Comparison of ENCODE assay signal across 2 cellular contexts in genomic region chr4:139403457-139403856, GRCh38.
TF ChIP-seq lines count a peak whose summit lies in the region.

No MANE protein-coding gene starts in this region.

TF ChIP-seq in A549, 52 proteins besides CTCF, POLR2A, EP300 and RAD21 (continued from another document):
- TF ChIP-seq, protein P1, sequence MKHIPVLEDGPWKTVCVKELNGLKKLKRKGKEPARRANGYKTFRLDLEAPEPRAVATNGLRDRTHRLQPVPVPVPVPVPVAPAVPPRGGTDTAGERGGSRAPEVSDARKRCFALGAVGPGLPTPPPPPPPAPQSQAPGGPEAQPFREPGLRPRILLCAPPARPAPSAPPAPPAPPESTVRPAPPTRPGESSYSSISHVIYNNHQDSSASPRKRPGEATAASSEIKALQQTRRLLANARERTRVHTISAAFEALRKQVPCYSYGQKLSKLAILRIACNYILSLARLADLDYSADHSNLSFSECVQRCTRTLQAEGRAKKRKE (CRISPR knock-in tag; IDR thresholded peaks at IDR 0.05; ENCODE audit: low read depth): no peak
- no peak for TF ChIP-seq BHLHE40 (IDR thresholded peaks at IDR 0.05; ENCODE audit: low read depth, low read length)
- no peak for TF ChIP-seq ZC3H11A (IDR thresholded peaks at IDR 0.05)
- no peak for TF ChIP-seq PHF8 (IDR thresholded peaks at IDR 0.05; ENCODE audit: borderline replicate concordance, low read depth)
- no peak for TF ChIP-seq RFX5 (IDR thresholded peaks at IDR 0.05)
- no peak for TF ChIP-seq POLR2AphosphoS2 (conservative IDR thresholded peaks at IDR 0.05; ENCODE audit: low read length)
- no peak for TF ChIP-seq HDAC2 (IDR thresholded peaks at IDR 0.05)
- TF ChIP-seq ZSCAN20 (CRISPR knock-in tag; IDR thresholded peaks at IDR 0.05): no peak
- TF ChIP-seq, protein P2, sequence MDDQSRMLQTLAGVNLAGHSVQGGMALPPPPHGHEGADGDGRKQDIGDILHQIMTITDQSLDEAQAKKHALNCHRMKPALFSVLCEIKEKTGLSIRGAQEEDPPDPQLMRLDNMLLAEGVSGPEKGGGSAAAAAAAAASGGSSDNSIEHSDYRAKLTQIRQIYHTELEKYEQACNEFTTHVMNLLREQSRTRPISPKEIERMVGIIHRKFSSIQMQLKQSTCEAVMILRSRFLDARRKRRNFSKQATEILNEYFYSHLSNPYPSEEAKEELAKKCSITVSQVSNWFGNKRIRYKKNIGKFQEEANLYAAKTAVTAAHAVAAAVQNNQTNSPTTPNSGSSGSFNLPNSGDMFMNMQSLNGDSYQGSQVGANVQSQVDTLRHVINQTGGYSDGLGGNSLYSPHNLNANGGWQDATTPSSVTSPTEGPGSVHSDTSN (IDR thresholded peaks at IDR 0.05): no peak
- no peak for TF ChIP-seq JUN (IDR thresholded peaks at IDR 0.05)
- TF ChIP-seq GATA3 (IDR thresholded peaks at IDR 0.05; ENCODE audit: borderline replicate concordance): no peak
- no peak for TF ChIP-seq SMC3 (IDR thresholded peaks at IDR 0.05)
- TF ChIP-seq MAFK (IDR thresholded peaks at IDR 0.05; ENCODE audit: partially characterized antibody): no peak
- TF ChIP-seq MYC (IDR thresholded peaks at IDR 0.05; ENCODE audit: borderline replicate concordance, low read length): no peak
- no peak for TF ChIP-seq FOSL2 (IDR thresholded peaks at IDR 0.05)
- TF ChIP-seq FOSL2 (CRISPR knock-in tag; IDR thresholded peaks at IDR 0.05): no peak
- no peak for TF ChIP-seq NPAS2 (CRISPR knock-in tag; IDR thresholded peaks at IDR 0.05; ENCODE audit: borderline replicate concordance)
- no peak for TF ChIP-seq NR3C1 (IDR thresholded peaks at IDR 0.05)

TF ChIP-seq in HCT116, 20 proteins besides CTCF, POLR2A, EP300 and RAD21 (continued from another document):
- TF ChIP-seq ATF3 (IDR thresholded peaks at IDR 0.05) (no peak), CBX3 (IDR thresholded peaks at IDR 0.05; ENCODE audit: low read depth) (no peak), SP1 (IDR thresholded peaks at IDR 0.05; ENCODE audit: low read depth) (no peak), TCF7L2 (IDR thresholded peaks at IDR 0.05; ENCODE audit: borderline replicate concordance, extremely low read depth, insufficient read depth, insufficient read length) (no peak), YY1 (IDR thresholded peaks at IDR 0.05; ENCODE audit: extremely low read depth, insufficient replicate concordance, low read depth, low read length) (no peak), ELF1 (IDR thresholded peaks at IDR 0.05; ENCODE audit: borderline replicate concordance, low read depth) (no peak), ZFX (IDR thresholded peaks at IDR 0.05) (no peak)
- TF ChIP-seq, protein P3, sequence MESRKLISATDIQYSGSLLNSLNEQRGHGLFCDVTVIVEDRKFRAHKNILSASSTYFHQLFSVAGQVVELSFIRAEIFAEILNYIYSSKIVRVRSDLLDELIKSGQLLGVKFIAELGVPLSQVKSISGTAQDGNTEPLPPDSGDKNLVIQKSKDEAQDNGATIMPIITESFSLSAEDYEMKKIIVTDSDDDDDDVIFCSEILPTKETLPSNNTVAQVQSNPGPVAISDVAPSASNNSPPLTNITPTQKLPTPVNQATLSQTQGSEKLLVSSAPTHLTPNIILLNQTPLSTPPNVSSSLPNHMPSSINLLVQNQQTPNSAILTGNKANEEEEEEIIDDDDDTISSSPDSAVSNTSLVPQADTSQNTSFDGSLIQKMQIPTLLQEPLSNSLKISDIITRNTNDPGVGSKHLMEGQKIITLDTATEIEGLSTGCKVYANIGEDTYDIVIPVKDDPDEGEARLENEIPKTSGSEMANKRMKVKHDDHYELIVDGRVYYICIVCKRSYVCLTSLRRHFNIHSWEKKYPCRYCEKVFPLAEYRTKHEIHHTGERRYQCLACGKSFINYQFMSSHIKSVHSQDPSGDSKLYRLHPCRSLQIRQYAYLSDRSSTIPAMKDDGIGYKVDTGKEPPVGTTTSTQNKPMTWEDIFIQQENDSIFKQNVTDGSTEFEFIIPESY (IDR thresholded peaks at IDR 0.05; ENCODE audit: extremely low read depth, insufficient replicate concordance, low read length): no peak
